Comparison of ENCODE assay signal across 8 cellular contexts in genomic region chr21:31509108-31510017, GRCh38.
A peak's percentile ranks its signal among the peaks of the same experiment; 100 is the strongest.
DNase-seq lines count a peak whose midpoint lies in the region; ATAC-seq and TF ChIP-seq lines count a peak whose summit lies in the region.

No MANE protein-coding gene starts in this region.

- H3K4me3 ChIP-seq in GM12865 (ENCODE audit: low read depth, low read length): no peak overlapping the region
- no peak overlapping the region for H3K4me3 ChIP-seq in HEK293 (ENCODE audit: low read depth, low read length)
- H3K4me3 ChIP-seq in epithelial cell of esophagus (ENCODE audit: low read length): no peak overlapping the region

- no peaks in the 10 kb centered on the region for H3K9me3 ChIP-seq in HEK293 (ENCODE audit: control insufficient read depth, insufficient read depth, low read depth, low read length)

- H3K9me3 Mint-ChIP-seq in activated CD8-positive, alpha-beta T cell treated with anti-CD3 and anti-CD28 coated beads for 36 hours: no peaks in the 10 kb centered on the region

- intact Hi-C loops in activated CD8-positive, alpha-beta T cell treated with anti-CD3 and anti-CD28 coated beads for 36 hours (cut with micrococcal nuclease): no loop called here

- H3K27me3 Mint-ChIP-seq in activated CD8-positive, alpha-beta T cell treated with anti-CD3 and anti-CD28 coated beads for 36 hours: peaks cover 2% of the 10 kb centered on the region

- peak; percentile 87 for ATAC-seq in activated CD8-positive, alpha-beta T cell treated with anti-CD3 and anti-CD28 coated beads for 36 hours

- H3K27ac Mint-ChIP-seq in activated CD8-positive, alpha-beta T cell treated with anti-CD3 and anti-CD28 coated beads for 36 hours: peak overlapping the region; percentile 28

- POLR2A ChIA-PET in HEK293 (lab: Yijun Ruan, JAX): no interaction called here
- POLR2A ChIA-PET in activated CD8-positive, alpha-beta T cell treated with anti-CD3 and anti-CD28 coated beads for 36 hours (lab: Charles Lee): interaction anchor here (1.3 kb wide), 1 partner anchor 9 kb away, joined by 3 read pairs; no protein-coding TSS in a partner anchor

- CTCF ChIA-PET in HEK293 (lab: Yijun Ruan, JAX): interaction anchor here (0.5 to 1.4 kb wide), 6 partner anchors 15 to 240 kb away, joined by 3 to 15 read pairs (median 3); no protein-coding TSS in a partner anchor
- CTCF ChIA-PET in activated CD8-positive, alpha-beta T cell treated with anti-CD3 and anti-CD28 coated beads for 36 hours (lab: Charles Lee): interaction anchor here (1.2 kb wide), 1 partner anchor 9 kb away, joined by 3 read pairs; no protein-coding TSS in a partner anchor

- peak; percentile 9 for TF ChIP-seq CTCF in GM12865 (IDR thresholded peaks at IDR 0.05; ENCODE audit: insufficient read depth, low read depth, low read length, missing control alignments)
- no peak for TF ChIP-seq CTCF in HEK293 (tag by site-specific recombination; IDR thresholded peaks at IDR 0.05)
- peak; percentile 53 for TF ChIP-seq CTCF in activated CD8-positive, alpha-beta T cell treated with anti-CD3 and anti-CD28 coated beads for 36 hours (IDR thresholded peaks at IDR 0.05)
- peak; percentile 70 for TF ChIP-seq CTCF in epithelial cell of esophagus (IDR thresholded peaks at IDR 0.05; ENCODE audit: insufficient read depth, low read depth, low read length, missing control alignments)

- H3K36me3 ChIP-seq in HEK293 (ENCODE audit: control insufficient read depth in 2 of 2, insufficient read depth in 1 of 2, low read length in 2 of 2): no peaks in the 10 kb centered on the region; a peak in 1 of 3 replicates

- no peak overlapping the region for H3K27ac ChIP-seq in HEK293 (ENCODE audit: extremely low read depth, low read depth, low read length)

- peaks cover 26% of the 10 kb centered on the region for H3K4me1 Mint-ChIP-seq in activated CD8-positive, alpha-beta T cell treated with anti-CD3 and anti-CD28 coated beads for 36 hours (ENCODE audit: low read depth)

- peak overlapping the region; percentile 18 for H3K4me3 Mint-ChIP-seq in activated CD8-positive, alpha-beta T cell treated with anti-CD3 and anti-CD28 coated beads for 36 hours

- peaks cover 19% of the 10 kb centered on the region for H3K4me1 ChIP-seq in HEK293 (ENCODE audit: control insufficient read depth, insufficient read depth, low read length)

- DNase-seq in GM12865 (ENCODE audit: low read depth) (peak; percentile 58), NCI-H226 (peak; percentile 43), epithelial cell of esophagus (ENCODE audit: low read depth) (peak; percentile 86), globus pallidus (ENCODE audit: low spot score) (no peak), inferior parietal cortex (ENCODE audit: extremely low spot score) (no peak)
- peak; percentile 92 for DNase-seq in activated CD8-positive, alpha-beta T cell treated with anti-CD3 and anti-CD28 coated beads for 36 hours
- peak; percentile 88 for DNase-seq in stimulated activated CD4-positive, alpha-beta T cell treated with anti-CD3 and anti-CD28 coated beads, Interleukin-4, amount 100 ng/mL, for 24 hours

- H3K36me3 Mint-ChIP-seq in activated CD8-positive, alpha-beta T cell treated with anti-CD3 and anti-CD28 coated beads for 36 hours (ENCODE audit: low read depth): no peaks in the 10 kb centered on the region

TF ChIP-seq in HEK293, 187 proteins besides CTCF, POLR2A, EP300 and RAD21 (continues in another document):
- peak; percentile 76 for TF ChIP-seq WT1 (tag by site-specific recombination; IDR thresholded peaks at IDR 0.05)
- TF ChIP-seq ZNF639 (tag by site-specific recombination; IDR thresholded peaks at IDR 0.05): peak; percentile 86
- peak; percentile 80 for TF ChIP-seq GLIS1 (tag by site-specific recombination; IDR thresholded peaks at IDR 0.05)
- no peak for TF ChIP-seq ZFP37 (tag by site-specific recombination; IDR thresholded peaks at IDR 0.05)
- TF ChIP-seq INSM2 (tag by site-specific recombination; IDR thresholded peaks at IDR 0.05): peak; percentile 75
- TF ChIP-seq ZNF692 (tag by site-specific recombination; IDR thresholded peaks at IDR 0.05): peak; percentile 92
- TF ChIP-seq ZNF184 (tag by site-specific recombination; IDR thresholded peaks at IDR 0.05): peak; percentile 89
- peak; percentile 80 for TF ChIP-seq ZBTB44 (tag by site-specific recombination; IDR thresholded peaks at IDR 0.05)
- no peak for TF ChIP-seq ZNF529 (tag by site-specific recombination; IDR thresholded peaks at IDR 0.05; ENCODE audit: insufficient replicate concordance)
- TF ChIP-seq ZXDB (tag by site-specific recombination; IDR thresholded peaks at IDR 0.05): peak; percentile 85; the same call in 1 of the 2 replicates
- TF ChIP-seq KLF9 (tag by site-specific recombination; IDR thresholded peaks at IDR 0.05; ENCODE audit: low read depth): peak; percentile 31; the same call in 1 of the 2 replicates
- no peak for TF ChIP-seq ZNF341 (tag by site-specific recombination; IDR thresholded peaks at IDR 0.05; ENCODE audit: low read depth)
- peak; percentile 21 for TF ChIP-seq ZBTB26 (tag by site-specific recombination; optimal IDR thresholded peaks at IDR 0.05)
- no peak for TF ChIP-seq ZNF704 (tag by site-specific recombination; IDR thresholded peaks at IDR 0.05)
- TF ChIP-seq ZNF626 (tag by site-specific recombination; IDR thresholded peaks at IDR 0.05): no peak
- peak; percentile 82 for TF ChIP-seq ZFP69B (tag by site-specific recombination; IDR thresholded peaks at IDR 0.05)
- TF ChIP-seq ZNF2 (tag by site-specific recombination; IDR thresholded peaks at IDR 0.05): 0 out of 2 replicates have a peak, but pooled peaks have one; percentile 42

Comparison
In these comparisons a context has a peak if more than half of its experiments do, and no peak if none do; other contexts are left out.
1. DNase-seq: peak in GM12865 (single experiment), NCI-H226 (single experiment), activated CD8-positive, alpha-beta T cell treated with anti-CD3 and anti-CD28 coated beads for 36 hours (single experiment), epithelial cell of esophagus (single experiment) and stimulated activated CD4-positive, alpha-beta T cell treated with anti-CD3 and anti-CD28 coated beads, Interleukin-4, amount 100 ng/mL, for 24 hours (single experiment); none in globus pallidus (single experiment) and inferior parietal cortex (single experiment).